Comparison of ENCODE assay signal across 1 cellular context in the genomic region with DNA sequence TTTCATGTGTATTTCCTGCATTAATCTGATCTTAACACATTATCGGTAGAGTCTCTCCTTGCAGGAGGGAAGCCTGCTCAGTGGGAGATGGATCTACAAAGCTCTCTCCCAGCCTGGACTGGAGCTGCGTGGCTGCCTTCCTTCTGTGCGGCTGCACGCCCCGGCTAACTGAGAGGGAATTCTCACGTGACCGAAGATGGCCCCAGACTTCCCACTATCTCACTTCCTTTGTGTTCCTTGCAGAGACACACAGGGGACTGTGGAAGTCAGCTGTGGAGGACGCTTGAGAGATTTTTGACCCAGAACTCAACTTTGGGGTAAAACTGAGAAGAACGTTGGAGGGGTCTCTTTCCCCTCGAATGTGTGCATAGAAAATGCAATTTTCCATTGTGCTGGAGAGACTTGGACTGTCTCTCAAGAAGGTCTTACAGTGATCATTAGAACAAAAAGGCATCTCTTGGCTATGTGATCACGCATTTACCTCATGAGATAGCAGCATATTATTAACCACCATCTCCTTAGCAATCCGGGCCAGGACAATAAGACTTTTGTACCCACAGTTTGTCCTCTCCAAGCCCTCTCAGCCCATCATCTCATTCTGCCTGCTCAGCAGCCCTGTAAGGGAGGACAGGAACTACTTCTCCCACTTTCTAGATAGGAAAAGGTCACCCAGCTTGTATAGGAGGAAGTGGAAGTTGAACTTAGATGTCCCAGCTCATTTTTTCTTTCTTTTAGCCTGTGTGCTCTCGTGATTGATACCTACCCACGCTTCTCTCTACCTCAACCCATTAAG.
TF ChIP-seq lines count a peak whose summit lies in the region.

No MANE protein-coding gene starts in this region.

TF ChIP-seq in K562, 482 proteins besides CTCF, POLR2A, EP300 and RAD21 (continued from another document and continues in another):
- TF ChIP-seq, protein P1, sequence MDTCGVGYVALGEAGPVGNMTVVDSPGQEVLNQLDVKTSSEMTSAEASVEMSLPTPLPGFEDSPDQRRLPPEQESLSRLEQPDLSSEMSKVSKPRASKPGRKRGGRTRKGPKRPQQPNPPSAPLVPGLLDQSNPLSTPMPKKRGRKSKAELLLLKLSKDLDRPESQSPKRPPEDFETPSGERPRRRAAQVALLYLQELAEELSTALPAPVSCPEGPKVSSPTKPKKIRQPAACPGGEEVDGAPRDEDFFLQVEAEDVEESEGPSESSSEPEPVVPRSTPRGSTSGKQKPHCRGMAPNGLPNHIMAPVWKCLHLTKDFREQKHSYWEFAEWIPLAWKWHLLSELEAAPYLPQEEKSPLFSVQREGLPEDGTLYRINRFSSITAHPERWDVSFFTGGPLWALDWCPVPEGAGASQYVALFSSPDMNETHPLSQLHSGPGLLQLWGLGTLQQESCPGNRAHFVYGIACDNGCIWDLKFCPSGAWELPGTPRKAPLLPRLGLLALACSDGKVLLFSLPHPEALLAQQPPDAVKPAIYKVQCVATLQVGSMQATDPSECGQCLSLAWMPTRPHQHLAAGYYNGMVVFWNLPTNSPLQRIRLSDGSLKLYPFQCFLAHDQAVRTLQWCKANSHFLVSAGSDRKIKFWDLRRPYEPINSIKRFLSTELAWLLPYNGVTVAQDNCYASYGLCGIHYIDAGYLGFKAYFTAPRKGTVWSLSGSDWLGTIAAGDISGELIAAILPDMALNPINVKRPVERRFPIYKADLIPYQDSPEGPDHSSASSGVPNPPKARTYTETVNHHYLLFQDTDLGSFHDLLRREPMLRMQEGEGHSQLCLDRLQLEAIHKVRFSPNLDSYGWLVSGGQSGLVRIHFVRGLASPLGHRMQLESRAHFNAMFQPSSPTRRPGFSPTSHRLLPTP (IDR thresholded peaks at IDR 0.05; ENCODE audit: borderline replicate concordance, extremely low read depth, insufficient read length), result no peak
- TF ChIP-seq, protein P2, sequence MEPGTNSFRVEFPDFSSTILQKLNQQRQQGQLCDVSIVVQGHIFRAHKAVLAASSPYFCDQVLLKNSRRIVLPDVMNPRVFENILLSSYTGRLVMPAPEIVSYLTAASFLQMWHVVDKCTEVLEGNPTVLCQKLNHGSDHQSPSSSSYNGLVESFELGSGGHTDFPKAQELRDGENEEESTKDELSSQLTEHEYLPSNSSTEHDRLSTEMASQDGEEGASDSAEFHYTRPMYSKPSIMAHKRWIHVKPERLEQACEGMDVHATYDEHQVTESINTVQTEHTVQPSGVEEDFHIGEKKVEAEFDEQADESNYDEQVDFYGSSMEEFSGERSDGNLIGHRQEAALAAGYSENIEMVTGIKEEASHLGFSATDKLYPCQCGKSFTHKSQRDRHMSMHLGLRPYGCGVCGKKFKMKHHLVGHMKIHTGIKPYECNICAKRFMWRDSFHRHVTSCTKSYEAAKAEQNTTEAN (CRISPR knock-in tag; IDR thresholded peaks at IDR 0.05), result no peak
- peak; percentile 77 for TF ChIP-seq ZNF316 (IDR thresholded peaks at IDR 0.05)
- TF ChIP-seq FOXJ3 (CRISPR knock-in tag; IDR thresholded peaks at IDR 0.05), result no peak
- 0 out of 2 replicates have a peak, but pooled peaks have one; percentile 11 for TF ChIP-seq JUND (IDR thresholded peaks at IDR 0.05; ENCODE audit: borderline replicate concordance, low read depth, low read length)
- TF ChIP-seq JUND (tag; IDR thresholded peaks at IDR 0.05; ENCODE audit: borderline replicate concordance, low read depth, low read length), result peak; percentile 42; the same call in 2 of the 3 replicates
- TF ChIP-seq, protein P3, sequence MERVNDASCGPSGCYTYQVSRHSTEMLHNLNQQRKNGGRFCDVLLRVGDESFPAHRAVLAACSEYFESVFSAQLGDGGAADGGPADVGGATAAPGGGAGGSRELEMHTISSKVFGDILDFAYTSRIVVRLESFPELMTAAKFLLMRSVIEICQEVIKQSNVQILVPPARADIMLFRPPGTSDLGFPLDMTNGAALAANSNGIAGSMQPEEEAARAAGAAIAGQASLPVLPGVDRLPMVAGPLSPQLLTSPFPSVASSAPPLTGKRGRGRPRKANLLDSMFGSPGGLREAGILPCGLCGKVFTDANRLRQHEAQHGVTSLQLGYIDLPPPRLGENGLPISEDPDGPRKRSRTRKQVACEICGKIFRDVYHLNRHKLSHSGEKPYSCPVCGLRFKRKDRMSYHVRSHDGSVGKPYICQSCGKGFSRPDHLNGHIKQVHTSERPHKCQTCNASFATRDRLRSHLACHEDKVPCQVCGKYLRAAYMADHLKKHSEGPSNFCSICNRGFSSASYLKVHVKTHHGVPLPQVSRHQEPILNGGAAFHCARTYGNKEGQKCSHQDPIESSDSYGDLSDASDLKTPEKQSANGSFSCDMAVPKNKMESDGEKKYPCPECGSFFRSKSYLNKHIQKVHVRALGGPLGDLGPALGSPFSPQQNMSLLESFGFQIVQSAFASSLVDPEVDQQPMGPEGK (CRISPR knock-in tag; IDR thresholded peaks at IDR 0.05; ENCODE audit: borderline replicate concordance), result 0 out of 2 replicates have a peak, but pooled peaks have one; percentile 27
- TF ChIP-seq, protein P4, sequence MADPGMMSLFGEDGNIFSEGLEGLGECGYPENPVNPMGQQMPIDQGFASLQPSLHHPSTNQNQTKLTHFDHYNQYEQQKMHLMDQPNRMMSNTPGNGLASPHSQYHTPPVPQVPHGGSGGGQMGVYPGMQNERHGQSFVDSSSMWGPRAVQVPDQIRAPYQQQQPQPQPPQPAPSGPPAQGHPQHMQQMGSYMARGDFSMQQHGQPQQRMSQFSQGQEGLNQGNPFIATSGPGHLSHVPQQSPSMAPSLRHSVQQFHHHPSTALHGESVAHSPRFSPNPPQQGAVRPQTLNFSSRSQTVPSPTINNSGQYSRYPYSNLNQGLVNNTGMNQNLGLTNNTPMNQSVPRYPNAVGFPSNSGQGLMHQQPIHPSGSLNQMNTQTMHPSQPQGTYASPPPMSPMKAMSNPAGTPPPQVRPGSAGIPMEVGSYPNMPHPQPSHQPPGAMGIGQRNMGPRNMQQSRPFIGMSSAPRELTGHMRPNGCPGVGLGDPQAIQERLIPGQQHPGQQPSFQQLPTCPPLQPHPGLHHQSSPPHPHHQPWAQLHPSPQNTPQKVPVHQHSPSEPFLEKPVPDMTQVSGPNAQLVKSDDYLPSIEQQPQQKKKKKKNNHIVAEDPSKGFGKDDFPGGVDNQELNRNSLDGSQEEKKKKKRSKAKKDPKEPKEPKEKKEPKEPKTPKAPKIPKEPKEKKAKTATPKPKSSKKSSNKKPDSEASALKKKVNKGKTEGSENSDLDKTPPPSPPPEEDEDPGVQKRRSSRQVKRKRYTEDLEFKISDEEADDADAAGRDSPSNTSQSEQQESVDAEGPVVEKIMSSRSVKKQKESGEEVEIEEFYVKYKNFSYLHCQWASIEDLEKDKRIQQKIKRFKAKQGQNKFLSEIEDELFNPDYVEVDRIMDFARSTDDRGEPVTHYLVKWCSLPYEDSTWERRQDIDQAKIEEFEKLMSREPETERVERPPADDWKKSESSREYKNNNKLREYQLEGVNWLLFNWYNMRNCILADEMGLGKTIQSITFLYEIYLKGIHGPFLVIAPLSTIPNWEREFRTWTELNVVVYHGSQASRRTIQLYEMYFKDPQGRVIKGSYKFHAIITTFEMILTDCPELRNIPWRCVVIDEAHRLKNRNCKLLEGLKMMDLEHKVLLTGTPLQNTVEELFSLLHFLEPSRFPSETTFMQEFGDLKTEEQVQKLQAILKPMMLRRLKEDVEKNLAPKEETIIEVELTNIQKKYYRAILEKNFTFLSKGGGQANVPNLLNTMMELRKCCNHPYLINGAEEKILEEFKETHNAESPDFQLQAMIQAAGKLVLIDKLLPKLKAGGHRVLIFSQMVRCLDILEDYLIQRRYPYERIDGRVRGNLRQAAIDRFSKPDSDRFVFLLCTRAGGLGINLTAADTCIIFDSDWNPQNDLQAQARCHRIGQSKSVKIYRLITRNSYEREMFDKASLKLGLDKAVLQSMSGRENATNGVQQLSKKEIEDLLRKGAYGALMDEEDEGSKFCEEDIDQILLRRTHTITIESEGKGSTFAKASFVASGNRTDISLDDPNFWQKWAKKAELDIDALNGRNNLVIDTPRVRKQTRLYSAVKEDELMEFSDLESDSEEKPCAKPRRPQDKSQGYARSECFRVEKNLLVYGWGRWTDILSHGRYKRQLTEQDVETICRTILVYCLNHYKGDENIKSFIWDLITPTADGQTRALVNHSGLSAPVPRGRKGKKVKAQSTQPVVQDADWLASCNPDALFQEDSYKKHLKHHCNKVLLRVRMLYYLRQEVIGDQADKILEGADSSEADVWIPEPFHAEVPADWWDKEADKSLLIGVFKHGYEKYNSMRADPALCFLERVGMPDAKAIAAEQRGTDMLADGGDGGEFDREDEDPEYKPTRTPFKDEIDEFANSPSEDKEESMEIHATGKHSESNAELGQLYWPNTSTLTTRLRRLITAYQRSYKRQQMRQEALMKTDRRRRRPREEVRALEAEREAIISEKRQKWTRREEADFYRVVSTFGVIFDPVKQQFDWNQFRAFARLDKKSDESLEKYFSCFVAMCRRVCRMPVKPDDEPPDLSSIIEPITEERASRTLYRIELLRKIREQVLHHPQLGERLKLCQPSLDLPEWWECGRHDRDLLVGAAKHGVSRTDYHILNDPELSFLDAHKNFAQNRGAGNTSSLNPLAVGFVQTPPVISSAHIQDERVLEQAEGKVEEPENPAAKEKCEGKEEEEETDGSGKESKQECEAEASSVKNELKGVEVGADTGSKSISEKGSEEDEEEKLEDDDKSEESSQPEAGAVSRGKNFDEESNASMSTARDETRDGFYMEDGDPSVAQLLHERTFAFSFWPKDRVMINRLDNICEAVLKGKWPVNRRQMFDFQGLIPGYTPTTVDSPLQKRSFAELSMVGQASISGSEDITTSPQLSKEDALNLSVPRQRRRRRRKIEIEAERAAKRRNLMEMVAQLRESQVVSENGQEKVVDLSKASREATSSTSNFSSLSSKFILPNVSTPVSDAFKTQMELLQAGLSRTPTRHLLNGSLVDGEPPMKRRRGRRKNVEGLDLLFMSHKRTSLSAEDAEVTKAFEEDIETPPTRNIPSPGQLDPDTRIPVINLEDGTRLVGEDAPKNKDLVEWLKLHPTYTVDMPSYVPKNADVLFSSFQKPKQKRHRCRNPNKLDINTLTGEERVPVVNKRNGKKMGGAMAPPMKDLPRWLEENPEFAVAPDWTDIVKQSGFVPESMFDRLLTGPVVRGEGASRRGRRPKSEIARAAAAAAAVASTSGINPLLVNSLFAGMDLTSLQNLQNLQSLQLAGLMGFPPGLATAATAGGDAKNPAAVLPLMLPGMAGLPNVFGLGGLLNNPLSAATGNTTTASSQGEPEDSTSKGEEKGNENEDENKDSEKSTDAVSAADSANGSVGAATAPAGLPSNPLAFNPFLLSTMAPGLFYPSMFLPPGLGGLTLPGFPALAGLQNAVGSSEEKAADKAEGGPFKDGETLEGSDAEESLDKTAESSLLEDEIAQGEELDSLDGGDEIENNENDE (IDR thresholded peaks at IDR 0.05; ENCODE audit: low read depth, low read length), result no peak
- TF ChIP-seq, protein P5, sequence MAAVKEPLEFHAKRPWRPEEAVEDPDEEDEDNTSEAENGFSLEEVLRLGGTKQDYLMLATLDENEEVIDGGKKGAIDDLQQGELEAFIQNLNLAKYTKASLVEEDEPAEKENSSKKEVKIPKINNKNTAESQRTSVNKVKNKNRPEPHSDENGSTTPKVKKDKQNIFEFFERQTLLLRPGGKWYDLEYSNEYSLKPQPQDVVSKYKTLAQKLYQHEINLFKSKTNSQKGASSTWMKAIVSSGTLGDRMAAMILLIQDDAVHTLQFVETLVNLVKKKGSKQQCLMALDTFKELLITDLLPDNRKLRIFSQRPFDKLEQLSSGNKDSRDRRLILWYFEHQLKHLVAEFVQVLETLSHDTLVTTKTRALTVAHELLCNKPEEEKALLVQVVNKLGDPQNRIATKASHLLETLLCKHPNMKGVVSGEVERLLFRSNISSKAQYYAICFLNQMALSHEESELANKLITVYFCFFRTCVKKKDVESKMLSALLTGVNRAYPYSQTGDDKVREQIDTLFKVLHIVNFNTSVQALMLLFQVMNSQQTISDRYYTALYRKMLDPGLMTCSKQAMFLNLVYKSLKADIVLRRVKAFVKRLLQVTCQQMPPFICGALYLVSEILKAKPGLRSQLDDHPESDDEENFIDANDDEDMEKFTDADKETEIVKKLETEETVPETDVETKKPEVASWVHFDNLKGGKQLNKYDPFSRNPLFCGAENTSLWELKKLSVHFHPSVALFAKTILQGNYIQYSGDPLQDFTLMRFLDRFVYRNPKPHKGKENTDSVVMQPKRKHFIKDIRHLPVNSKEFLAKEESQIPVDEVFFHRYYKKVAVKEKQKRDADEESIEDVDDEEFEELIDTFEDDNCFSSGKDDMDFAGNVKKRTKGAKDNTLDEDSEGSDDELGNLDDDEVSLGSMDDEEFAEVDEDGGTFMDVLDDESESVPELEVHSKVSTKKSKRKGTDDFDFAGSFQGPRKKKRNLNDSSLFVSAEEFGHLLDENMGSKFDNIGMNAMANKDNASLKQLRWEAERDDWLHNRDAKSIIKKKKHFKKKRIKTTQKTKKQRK (IDR thresholded peaks at IDR 0.05; ENCODE audit: borderline replicate concordance, low read depth, low read length), result no peak
- no peak for TF ChIP-seq CSDE1 (IDR thresholded peaks at IDR 0.05)
- TF ChIP-seq, protein P6, sequence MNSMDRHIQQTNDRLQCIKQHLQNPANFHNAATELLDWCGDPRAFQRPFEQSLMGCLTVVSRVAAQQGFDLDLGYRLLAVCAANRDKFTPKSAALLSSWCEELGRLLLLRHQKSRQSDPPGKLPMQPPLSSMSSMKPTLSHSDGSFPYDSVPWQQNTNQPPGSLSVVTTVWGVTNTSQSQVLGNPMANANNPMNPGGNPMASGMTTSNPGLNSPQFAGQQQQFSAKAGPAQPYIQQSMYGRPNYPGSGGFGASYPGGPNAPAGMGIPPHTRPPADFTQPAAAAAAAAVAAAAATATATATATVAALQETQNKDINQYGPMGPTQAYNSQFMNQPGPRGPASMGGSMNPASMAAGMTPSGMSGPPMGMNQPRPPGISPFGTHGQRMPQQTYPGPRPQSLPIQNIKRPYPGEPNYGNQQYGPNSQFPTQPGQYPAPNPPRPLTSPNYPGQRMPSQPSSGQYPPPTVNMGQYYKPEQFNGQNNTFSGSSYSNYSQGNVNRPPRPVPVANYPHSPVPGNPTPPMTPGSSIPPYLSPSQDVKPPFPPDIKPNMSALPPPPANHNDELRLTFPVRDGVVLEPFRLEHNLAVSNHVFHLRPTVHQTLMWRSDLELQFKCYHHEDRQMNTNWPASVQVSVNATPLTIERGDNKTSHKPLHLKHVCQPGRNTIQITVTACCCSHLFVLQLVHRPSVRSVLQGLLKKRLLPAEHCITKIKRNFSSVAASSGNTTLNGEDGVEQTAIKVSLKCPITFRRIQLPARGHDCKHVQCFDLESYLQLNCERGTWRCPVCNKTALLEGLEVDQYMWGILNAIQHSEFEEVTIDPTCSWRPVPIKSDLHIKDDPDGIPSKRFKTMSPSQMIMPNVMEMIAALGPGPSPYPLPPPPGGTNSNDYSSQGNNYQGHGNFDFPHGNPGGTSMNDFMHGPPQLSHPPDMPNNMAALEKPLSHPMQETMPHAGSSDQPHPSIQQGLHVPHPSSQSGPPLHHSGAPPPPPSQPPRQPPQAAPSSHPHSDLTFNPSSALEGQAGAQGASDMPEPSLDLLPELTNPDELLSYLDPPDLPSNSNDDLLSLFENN (IDR thresholded peaks at IDR 0.05; ENCODE audit: low read depth in 2 of 2, low read length in 2 of 2), result no peak
- TF ChIP-seq ZNF12 (CRISPR knock-in tag; IDR thresholded peaks at IDR 0.05), result no peak
- no peak for TF ChIP-seq ZNF146 (CRISPR knock-in tag; IDR thresholded peaks at IDR 0.05; ENCODE audit: unreplicated experiment)
- no peak for TF ChIP-seq MTF1 (CRISPR knock-in tag; IDR thresholded peaks at IDR 0.05; ENCODE audit: borderline replicate concordance)
- TF ChIP-seq, protein P7, sequence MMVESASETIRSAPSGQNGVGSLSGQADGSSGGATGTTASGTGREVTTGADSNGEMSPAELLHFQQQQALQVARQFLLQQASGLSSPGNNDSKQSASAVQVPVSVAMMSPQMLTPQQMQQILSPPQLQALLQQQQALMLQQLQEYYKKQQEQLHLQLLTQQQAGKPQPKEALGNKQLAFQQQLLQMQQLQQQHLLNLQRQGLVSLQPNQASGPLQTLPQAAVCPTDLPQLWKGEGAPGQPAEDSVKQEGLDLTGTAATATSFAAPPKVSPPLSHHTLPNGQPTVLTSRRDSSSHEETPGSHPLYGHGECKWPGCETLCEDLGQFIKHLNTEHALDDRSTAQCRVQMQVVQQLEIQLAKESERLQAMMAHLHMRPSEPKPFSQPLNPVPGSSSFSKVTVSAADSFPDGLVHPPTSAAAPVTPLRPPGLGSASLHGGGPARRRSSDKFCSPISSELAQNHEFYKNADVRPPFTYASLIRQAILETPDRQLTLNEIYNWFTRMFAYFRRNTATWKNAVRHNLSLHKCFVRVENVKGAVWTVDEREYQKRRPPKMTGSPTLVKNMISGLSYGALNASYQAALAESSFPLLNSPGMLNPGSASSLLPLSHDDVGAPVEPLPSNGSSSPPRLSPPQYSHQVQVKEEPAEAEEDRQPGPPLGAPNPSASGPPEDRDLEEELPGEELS (CRISPR knock-in tag; IDR thresholded peaks at IDR 0.05; ENCODE audit: borderline replicate concordance), result no peak
